ENCODE assay signal across 15 cellular contexts in genomic region chr6:56724455-56724854, GRCh38.
DNase-seq lines count a peak whose midpoint lies in the region; ATAC-seq and TF ChIP-seq lines count a peak whose summit lies in the region.
"Had no signal": no experiment of that assay in that cellular context is flagged by ENCODE, and none has a peak within 500 bp of the region (broad histone marks: within the 10 kb centered on the region; RNA-seq: fewer than 3 reads in every experiment).

No MANE protein-coding gene starts in this region.

- peak overlapping the region; percentile 63 for H3K4me3 ChIP-seq in endodermal cell (ENCODE audit: low read length)
- no peak overlapping the region for H3K4me3 ChIP-seq in lower lobe of right lung

- in situ Hi-C loops in G401 (cut with HindIII; ENCODE audit: low sequenced_read_pairs), result no loop called here

- intact Hi-C loops in lower lobe of right lung (cut with DNase I), result no loop called here

- H3K4me1 Mint-ChIP-seq in endodermal cell (peaks cover 44% of the 10 kb centered on the region), type B pancreatic cell (ENCODE audit: unreplicated experiment) (peaks cover 34% of the 10 kb centered on the region)
- H3K4me1 Mint-ChIP-seq: activated B cell treated with CpG ODN at 0.5 μM for 24 hours; activated naive CD4-positive, alpha-beta T cell treated with anti-CD3 and anti-CD28 coated beads, Interleukin-2, amount 50 U/mL, for 24 hours had no signal

- peak; percentile 37 to 50 for ATAC-seq in lower lobe of right lung
- ATAC-seq in HG02571 (IDR thresholded peaks at IDR 0.05; ENCODE audit: unreplicated experiment), result no peak
- ATAC-seq in HG03342 (IDR thresholded peaks at IDR 0.05; ENCODE audit: unreplicated experiment), result no peak

- no peak for TF ChIP-seq CTCF in endodermal cell (conservative IDR thresholded peaks at IDR 0.05)
- no peak for TF ChIP-seq CTCF in lower lobe of right lung (IDR thresholded peaks at IDR 0.05)
- no peak for TF ChIP-seq CTCF in type B pancreatic cell (conservative IDR thresholded peaks at IDR 0.05)

- H3K4me3 Mint-ChIP-seq in endodermal cell (no peak overlapping the region), type B pancreatic cell (no peak overlapping the region)
- H3K4me3 Mint-ChIP-seq: activated B cell treated with CpG ODN at 0.5 μM for 24 hours; activated naive CD4-positive, alpha-beta T cell treated with anti-CD3 and anti-CD28 coated beads, Interleukin-2, amount 50 U/mL, for 24 hours had no signal

- peaks cover 24% of the 10 kb centered on the region for H3K4me1 ChIP-seq in endodermal cell (ENCODE audit: control insufficient read depth, insufficient read depth, low read length)
- peaks cover 14% of the 10 kb centered on the region for H3K4me1 ChIP-seq in lower lobe of right lung

- H3K9me3 Mint-ChIP-seq in endodermal cell (peaks cover 26% of the 10 kb centered on the region), type B pancreatic cell (peaks cover 2% of the 10 kb centered on the region)

- WGBS in endodermal cell (ENCODE audit: insufficient coverage in 1 of 2, insufficient read length in 1 of 2), 2 experiments, result 74 to 88% methylated on average over 2 of the region's 2 CpGs

- H3K9ac ChIP-seq in endodermal cell (ENCODE audit: extremely low read depth, low read length, poor library complexity, severe bottlenecking), result no peak overlapping the region

- DNase-seq in AG08395 (ENCODE audit: low spot score) (peak; percentile 51), HT1080 (ENCODE audit: low read depth) (peak; percentile 33), endodermal cell (no peak), lower lobe of right lung (no peak), type B pancreatic cell (ENCODE audit: extremely low spot score, unreplicated experiment) (no peak), G401 (ENCODE audit: low spot score) (no peak)
- DNase-seq: activated B cell treated with CpG ODN at 0.5 μM for 24 hours; NCI-H1092; NCI-H2171 treated with DMSO at 0.1 percent for 48 hours; occipital lobe; stimulated activated CD4-positive, alpha-beta T cell treated with anti-CD3 and anti-CD28 coated beads, Interleukin-12 subunit alpha, Interleukin-12 subunit beta, amount 100 ng/mL, for 4 hours; substantia nigra had no signal

- H3K36me3 ChIP-seq in endodermal cell (ENCODE audit: control insufficient read depth, insufficient read depth, low read length) (peaks cover 6% of the 10 kb centered on the region), lower lobe of right lung (no peaks in the 10 kb centered on the region)

- no peak overlapping the region for H3K27ac ChIP-seq in endodermal cell (ENCODE audit: low read depth, low read length)
- H3K27ac ChIP-seq in lower lobe of right lung, result no peak overlapping the region

- H3K27me3 Mint-ChIP-seq in endodermal cell (ENCODE audit: insufficient read depth), result no peaks in the 10 kb centered on the region
- H3K27me3 Mint-ChIP-seq in type B pancreatic cell, result no peaks in the 10 kb centered on the region
- H3K27me3 Mint-ChIP-seq: activated B cell treated with CpG ODN at 0.5 μM for 24 hours; activated naive CD4-positive, alpha-beta T cell treated with anti-CD3 and anti-CD28 coated beads, Interleukin-2, amount 50 U/mL, for 24 hours had no signal

- H3K27ac Mint-ChIP-seq in endodermal cell (peak overlapping the region; percentile 36), type B pancreatic cell (no peak overlapping the region)
- H3K27ac Mint-ChIP-seq: activated B cell treated with CpG ODN at 0.5 μM for 24 hours; activated naive CD4-positive, alpha-beta T cell treated with anti-CD3 and anti-CD28 coated beads, Interleukin-2, amount 50 U/mL, for 24 hours had no signal

- peaks cover 21% of the 10 kb centered on the region for H3K36me3 Mint-ChIP-seq in endodermal cell (ENCODE audit: low read depth)
- peaks cover 8% of the 10 kb centered on the region for H3K36me3 Mint-ChIP-seq in type B pancreatic cell
- H3K36me3 Mint-ChIP-seq: activated naive CD4-positive, alpha-beta T cell treated with anti-CD3 and anti-CD28 coated beads, Interleukin-2, amount 50 U/mL, for 24 hours had no signal

- H3K9me3 ChIP-seq in endodermal cell (ENCODE audit: control insufficient read depth, low read length) (peaks cover 19% of the 10 kb centered on the region), lower lobe of right lung (no peaks in the 10 kb centered on the region)

- H3K27me3 ChIP-seq in endodermal cell (ENCODE audit: control insufficient read depth, insufficient read depth, low read length, poor library complexity, severe bottlenecking) (no peaks in the 10 kb centered on the region), lower lobe of right lung (ENCODE audit: low read depth) (no peaks in the 10 kb centered on the region)

Comparison
In these comparisons a context has a peak if more than half of its experiments do, and no peak if none do; other contexts are left out.
1. DNase-seq: peak in AG08395 (single experiment) and HT1080 (single experiment); none in endodermal cell (single experiment), lower lobe of right lung (single experiment), type B pancreatic cell (single experiment) and G401 (single experiment).
2. ATAC-seq: peak in lower lobe of right lung (2 of 2); none in HG02571 (single experiment) and HG03342 (single experiment).